ENCODE assay signal across 8 cellular contexts in the genomic region with DNA sequence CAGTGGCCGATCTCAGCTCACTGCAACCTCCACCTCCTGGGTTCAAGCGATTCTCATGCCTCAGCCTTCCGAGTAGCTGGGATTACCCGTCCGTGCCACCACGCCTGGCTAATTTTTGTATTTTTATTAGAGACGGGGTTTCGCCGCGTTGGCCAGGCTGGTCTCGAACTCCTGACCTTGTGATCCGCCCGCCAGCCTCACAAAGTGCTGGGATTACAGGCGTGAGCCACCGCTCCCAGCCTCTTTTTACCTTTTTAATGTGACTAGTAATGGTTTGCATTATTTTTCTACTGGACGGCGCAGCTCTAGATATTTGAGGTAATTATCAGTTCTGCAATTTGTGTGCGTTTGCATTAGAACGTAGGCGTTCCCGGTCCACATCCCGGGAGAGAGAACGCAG. TPM values are rescaled to one million over a fixed set of nuclear protein-coding genes. Genes with fewer than 3 reads are reported as not detected.
A peak's percentile ranks its signal among the peaks of the same experiment; 100 is the strongest.
DNase-seq lines count a peak whose midpoint lies in the region; ATAC-seq and TF ChIP-seq lines count a peak whose summit lies in the region.
"Not testable (repeated sequence)": the region's sequence is repeated elsewhere in the genome, so short reads cannot be mapped to it uniquely, and the experiment has no call there.

No MANE protein-coding gene starts in this region.

- not testable (repeated sequence) for TF ChIP-seq EP300 in sigmoid colon (IDR thresholded peaks at IDR 0.05)

- not testable (repeated sequence) for ATAC-seq in aorta (ENCODE audit: low FRiP score)

- not testable (repeated sequence) for TF ChIP-seq CTCF in GM06990 (IDR thresholded peaks at IDR 0.05; ENCODE audit: insufficient read depth, low read length, poor library complexity, severe bottlenecking); OCI-LY3 (IDR thresholded peaks at IDR 0.05; ENCODE audit: low read depth, low read length); chondrocyte (IDR thresholded peaks at IDR 0.05); cardiac muscle cell (IDR thresholded peaks at IDR 0.05; ENCODE audit: low read depth, low read length); mesothelial cell of epicardium (IDR thresholded peaks at IDR 0.05; ENCODE audit: unreplicated experiment); sigmoid colon (IDR thresholded peaks at IDR 0.05)

- not testable (repeated sequence) for H4K20me1 ChIP-seq in OCI-LY3 (ENCODE audit: insufficient read depth, low read length)

- intact Hi-C loops in sigmoid colon (cut with DNase I); aorta (cut with DNase I): not testable (repeated sequence)

- H3K9ac ChIP-seq in OCI-LY3 (ENCODE audit: low read length), result peak overlapping the region; percentile 78

- DNase-seq in GM06990 (ENCODE audit: extremely low read depth, insufficient read length); activated T-cell treated with anti-CD3 and anti-CD28 coated beads, Interleukin-2, amount 50 U/mL, for 24 hours; chondrocyte (ENCODE audit: low spot score); cardiac muscle cell (ENCODE audit: low read depth in 1 of 2, low spot score in 1 of 2); mesothelial cell of epicardium (ENCODE audit: low spot score in 2 of 2, unreplicated experiment in 2 of 2); sigmoid colon; aorta: not testable (repeated sequence)

- H3K4me1 ChIP-seq in OCI-LY3 (ENCODE audit: low read length) (peaks cover 17% of the 10 kb centered on the region), sigmoid colon (peaks cover 0 to 25% (median 12%) of the 10 kb centered on the region in 4 donors)
- H3K4me1 ChIP-seq in cardiac muscle cell (ENCODE audit: low read depth); aorta (ENCODE audit: control insufficient read depth in 1 of 2, insufficient read depth in 2 of 2, low read length in 2 of 2): not testable (repeated sequence)

- peak overlapping the region; percentile 91 for H3K4me3 ChIP-seq in GM06990 (replicated peaks; ENCODE audit: low read depth, low read length)
- peak overlapping the region; percentile 91 for H3K4me3 ChIP-seq in OCI-LY3 (ENCODE audit: low read length)
- peak overlapping the region; percentile 82 for H3K4me3 ChIP-seq in cardiac muscle cell
- H3K4me3 ChIP-seq in sigmoid colon, result peak overlapping the region; percentile 57 to 87 (median 67)
- H3K4me3 ChIP-seq in aorta (ENCODE audit: low read length in 2 of 2), result peak overlapping the region; percentile 79 to 99

- H3K27ac ChIP-seq in OCI-LY3 (ENCODE audit: low read length); cardiac muscle cell; aorta (ENCODE audit: low read depth in 1 of 2, low read length in 2 of 2): not testable (repeated sequence)
- peak overlapping the region; percentile 77 to 84 (median 81) for H3K27ac ChIP-seq in sigmoid colon

- H3K9me3 ChIP-seq in OCI-LY3 (ENCODE audit: insufficient read depth, low read length); cardiac muscle cell (ENCODE audit: low read depth); sigmoid colon; aorta (ENCODE audit: control insufficient read depth, low read length): not testable (repeated sequence)

- not testable (repeated sequence) for H3K27me3 Mint-ChIP-seq in activated T-cell treated with anti-CD3 and anti-CD28 coated beads, Interleukin-2, amount 50 U/mL, for 24 hours; chondrocyte (ENCODE audit: low read depth); mesothelial cell of epicardium (ENCODE audit: low read depth)

- H3K4me3 Mint-ChIP-seq in activated T-cell treated with anti-CD3 and anti-CD28 coated beads, Interleukin-2, amount 50 U/mL, for 24 hours, result peak overlapping the region; percentile 99
- H3K4me3 Mint-ChIP-seq in chondrocyte (ENCODE audit: unreplicated experiment), result peak overlapping the region; percentile 97
- peak overlapping the region; percentile 100 for H3K4me3 Mint-ChIP-seq in mesothelial cell of epicardium

- peaks cover 45% of the 10 kb centered on the region for H3K4me1 Mint-ChIP-seq in activated T-cell treated with anti-CD3 and anti-CD28 coated beads, Interleukin-2, amount 50 U/mL, for 24 hours (ENCODE audit: low read depth)
- H3K4me1 Mint-ChIP-seq in chondrocyte (ENCODE audit: low read depth), result peaks cover 36% of the 10 kb centered on the region
- H3K4me1 Mint-ChIP-seq in mesothelial cell of epicardium, result not testable (repeated sequence)

- H3K4me2 ChIP-seq in OCI-LY3 (ENCODE audit: low read length), result peak overlapping the region; percentile 86

- not testable (repeated sequence) for H3K9me3 Mint-ChIP-seq in activated T-cell treated with anti-CD3 and anti-CD28 coated beads, Interleukin-2, amount 50 U/mL, for 24 hours; chondrocyte (ENCODE audit: low read depth); mesothelial cell of epicardium

- H3K79me2 ChIP-seq in OCI-LY3 (ENCODE audit: low read length), result peaks cover 21% of the 10 kb centered on the region

- H3K27ac Mint-ChIP-seq in activated T-cell treated with anti-CD3 and anti-CD28 coated beads, Interleukin-2, amount 50 U/mL, for 24 hours, result peak overlapping the region; percentile 99
- peak overlapping the region; percentile 53 for H3K27ac Mint-ChIP-seq in chondrocyte (ENCODE audit: unreplicated experiment)
- H3K27ac Mint-ChIP-seq in mesothelial cell of epicardium, result not testable (repeated sequence)

- H2AFZ ChIP-seq in OCI-LY3 (ENCODE audit: low read depth, low read length), result not testable (repeated sequence)

- not testable (repeated sequence) for H3K27me3 ChIP-seq in GM06990 (replicated peaks; ENCODE audit: control insufficient read depth, insufficient read depth, low read length); OCI-LY3 (ENCODE audit: low read depth, low read length); cardiac muscle cell; sigmoid colon; aorta (ENCODE audit: control insufficient read depth in 1 of 2, insufficient read depth in 2 of 2, low read length in 1 of 2)

- H3K36me3 ChIP-seq in GM06990 (ENCODE audit: control insufficient read depth, insufficient read depth, low read length); aorta (ENCODE audit: control insufficient read depth in 1 of 2, insufficient read depth in 2 of 2, low read length in 1 of 2): not testable (repeated sequence)
- H3K36me3 ChIP-seq in OCI-LY3 (replicated peaks; ENCODE audit: low read depth, low read length), result peaks cover 22% of the 10 kb centered on the region
- peaks cover 22% of the 10 kb centered on the region for H3K36me3 ChIP-seq in cardiac muscle cell
- peaks cover 0 to 47% (median 23%) of the 10 kb centered on the region in 4 donors for H3K36me3 ChIP-seq in sigmoid colon

- not testable (repeated sequence) for TF ChIP-seq POLR2A in sigmoid colon (IDR thresholded peaks at IDR 0.05)

- 33 to 51% methylated on average over 23 of the region's 23 CpGs for WGBS in sigmoid colon, 2 donors
- 16 to 31% methylated on average over 23 of the region's 23 CpGs for WGBS in aorta, 2 donors

- H3K36me3 Mint-ChIP-seq in activated T-cell treated with anti-CD3 and anti-CD28 coated beads, Interleukin-2, amount 50 U/mL, for 24 hours (ENCODE audit: low read depth), result peaks cover 59% of the 10 kb centered on the region
- H3K36me3 Mint-ChIP-seq in chondrocyte (ENCODE audit: low read depth) (peaks cover 21% of the 10 kb centered on the region), mesothelial cell of epicardium (peaks cover 12% of the 10 kb centered on the region)

RNA-seq across cellular contexts. Expression of gene SNRNP27, which starts 1.0 kb away (rescaled TPM):
- total RNA-seq in chondrocyte, result 45.0 to 50.7 TPM (median 48.6 TPM) in 3 replicates
- total RNA-seq in cardiac muscle cell, result 113 and 128 TPM in 2 replicates
- polyA plus RNA-seq in cardiac muscle cell, result 86.7 and 96.7 TPM in 2 replicates
- 44.4 to 48.7 TPM (median 45.6 TPM) in 3 replicates for total RNA-seq in mesothelial cell of epicardium
- total RNA-seq in sigmoid colon, result 10 to 100 TPM; 52.7 to 92.5 (median 69.3) TPM
- 10 to 100 TPM; 38.8 to 64.9 (median 57.1) TPM for polyA plus RNA-seq in sigmoid colon
- total RNA-seq in aorta, result 10 to 100 TPM; 45.1 to 58.3 TPM
- 10 to 100 TPM; 42.1 to 61.1 TPM for polyA plus RNA-seq in aorta

RNA-seq across cellular contexts. Expression of gene MXD1, which starts 20.2 kb away (rescaled TPM):
- total RNA-seq in chondrocyte (12.1 to 19.9 TPM (median 16.9 TPM) in 3 replicates), cardiac muscle cell (2.8 and 3.6 TPM in 2 replicates), mesothelial cell of epicardium (8.7 to 10.4 TPM (median 9.7 TPM) in 3 replicates), sigmoid colon (1 to 10 TPM; 5.4 to 7.8 (median 7.3) TPM), aorta (10 to 100 TPM; 21.1 to 33.4 TPM)
- polyA plus RNA-seq in cardiac muscle cell (6.5 and 10.0 TPM in 2 replicates), sigmoid colon (100 to 1,000 TPM in 1 of 3 donors, 10 to 100 TPM in 2; 44.2 to 102 (median 46.8) TPM), aorta (10 to 100 TPM in 1 of 2 donors, 1 to 10 TPM in 1; 5.3 to 11.3 TPM)
